1 cellular context compared by ENCODE assay signal in the genomic region with DNA sequence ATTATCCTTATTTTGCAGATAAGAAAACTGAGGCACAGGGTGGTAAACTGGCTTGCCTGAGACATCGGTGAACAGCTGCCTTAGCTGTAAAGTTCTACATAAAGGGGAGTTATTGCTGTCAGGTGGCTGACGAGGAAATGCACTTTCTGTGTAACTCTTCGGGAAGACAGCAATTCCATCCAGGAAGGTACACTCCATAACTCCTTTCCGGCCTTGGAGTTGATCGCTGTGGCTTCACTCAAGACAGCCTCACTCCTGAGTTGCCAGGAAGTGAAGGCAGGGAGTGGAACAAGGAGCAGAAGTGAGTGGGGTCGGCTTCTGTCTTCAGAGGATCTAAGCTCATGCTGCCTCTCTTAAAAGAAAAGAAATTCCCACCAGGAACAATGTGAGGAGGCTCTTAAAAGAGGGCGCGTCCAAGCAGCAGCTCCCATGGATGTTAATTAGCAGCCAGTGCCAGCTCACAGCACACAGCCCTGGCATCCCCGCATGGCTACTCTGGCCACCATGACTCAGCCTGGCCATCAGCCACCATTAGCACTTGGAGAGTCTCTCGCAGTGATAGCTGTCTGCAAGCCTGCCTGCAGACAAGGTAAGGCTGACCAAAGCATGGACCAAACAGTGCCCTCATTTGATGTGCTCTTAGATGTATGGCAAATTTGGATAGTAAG.
TF ChIP-seq lines count a peak whose summit lies in the region.

No MANE protein-coding gene starts in this region.

TF ChIP-seq in HepG2, 621 proteins besides CTCF, POLR2A, EP300 and RAD21 (continued from another document):
- TF ChIP-seq, protein P1, sequence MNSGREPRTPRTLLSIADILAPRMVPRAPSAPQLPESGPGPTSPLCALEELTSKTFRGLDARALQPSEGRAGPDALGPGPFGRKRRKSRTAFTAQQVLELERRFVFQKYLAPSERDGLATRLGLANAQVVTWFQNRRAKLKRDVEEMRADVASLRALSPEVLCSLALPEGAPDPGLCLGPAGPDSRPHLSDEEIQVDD (CRISPR knock-in tag; IDR thresholded peaks at IDR 0.05; ENCODE audit: borderline replicate concordance) = no peak
TF ChIP-seq in HepG2: peak in this region for 0.
